In the genomic region with DNA sequence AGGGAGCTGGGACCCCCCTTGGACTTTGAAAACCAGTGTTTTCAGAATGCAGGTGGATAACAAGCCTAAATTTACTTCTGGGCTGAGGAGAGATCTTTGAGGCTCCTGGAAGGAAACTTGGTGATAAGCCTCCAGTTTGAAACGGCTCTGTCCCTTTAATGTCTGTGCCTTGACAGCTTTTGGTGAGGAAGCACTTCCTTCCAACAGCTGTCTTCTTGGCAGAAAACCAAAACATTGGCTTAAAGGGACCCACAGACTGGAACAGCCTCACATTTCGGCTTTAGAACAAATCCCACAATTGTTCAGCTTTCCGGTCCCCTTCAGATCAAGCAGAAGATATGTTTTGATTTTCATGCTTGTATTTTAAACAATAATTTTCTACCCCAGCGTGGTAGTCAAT, we compare ENCODE assay signal across 11 cellular contexts. TPM values are rescaled to one million over a fixed set of nuclear protein-coding genes. Genes with fewer than 3 reads are reported as not detected.
DNase-seq lines count a peak whose midpoint lies in the region; ATAC-seq, FAIRE-seq and TF ChIP-seq lines count a peak whose summit lies in the region.
"Had no signal": no experiment of that assay in that cellular context is flagged by ENCODE, and none has a peak within 500 bp of the region (broad histone marks: within the 10 kb centered on the region; RNA-seq: fewer than 3 reads in every experiment).

No MANE protein-coding gene starts in this region.

- H3K27me3 Mint-ChIP-seq in activated naive CD4-positive, alpha-beta T cell treated with anti-CD3 and anti-CD28 coated beads, Interleukin-2, amount 50 U/mL, for 24 hours: peaks cover 12% of the 10 kb centered on the region
- H3K27me3 Mint-ChIP-seq in astrocyte (ENCODE audit: low read depth, unreplicated experiment): peaks cover 6% of the 10 kb centered on the region

- no peak overlapping the region for H3K27ac Mint-ChIP-seq in activated naive CD4-positive, alpha-beta T cell treated with anti-CD3 and anti-CD28 coated beads, Interleukin-2, amount 50 U/mL, for 24 hours
- peak overlapping the region; percentile 13 for H3K27ac Mint-ChIP-seq in astrocyte (ENCODE audit: unreplicated experiment)
- H3K27ac Mint-ChIP-seq: dendritic cell treated with granulocyte-macrophage colony-stimulating factor and Interleukin-4, amounts not matched to agents 40 ng/mL and 50 ng/mL, for 4 days had no signal

- no peaks in the 10 kb centered on the region for H3K9me3 ChIP-seq in astrocyte (ENCODE audit: insufficient read depth, low read depth, low read length)
- H3K9me3 ChIP-seq in suprapubic skin: no peaks in the 10 kb centered on the region
- H3K9me3 ChIP-seq: prostate gland had no signal

- peaks cover 30% of the 10 kb centered on the region for H3K27me3 ChIP-seq in astrocyte (ENCODE audit: insufficient read depth, low read length)
- H3K27me3 ChIP-seq in kidney epithelial cell (ENCODE audit: control insufficient read depth, insufficient read depth, low read length): peaks cover 36% of the 10 kb centered on the region
- peaks cover 41% of the 10 kb centered on the region for H3K27me3 ChIP-seq in suprapubic skin

- no peak for FAIRE-seq in astrocyte (lab: Jason Lieb, UNC)

- no peak for DNase-seq in activated naive CD4-positive, alpha-beta T cell treated with Interleukin-2 at 50 U/mL for 16 hours
- no peak for DNase-seq in astrocyte (ENCODE audit: low read depth)
- DNase-seq in kidney epithelial cell (ENCODE audit: low read depth): no peak
- no peak for DNase-seq in suprapubic skin (ENCODE audit: low spot score in 2 of 2)
- no peak for DNase-seq in activated CD8-positive, alpha-beta memory T cell treated with anti-CD3 and anti-CD28 coated beads, Interleukin-2, amount 50 U/mL, for 48 hours

- no peaks in the 10 kb centered on the region for H3K9me3 Mint-ChIP-seq in activated naive CD4-positive, alpha-beta T cell treated with anti-CD3 and anti-CD28 coated beads, Interleukin-2, amount 50 U/mL, for 24 hours
- no peaks in the 10 kb centered on the region for H3K9me3 Mint-ChIP-seq in astrocyte (ENCODE audit: unreplicated experiment)
- H3K9me3 Mint-ChIP-seq: dendritic cell treated with granulocyte-macrophage colony-stimulating factor and Interleukin-4, amounts not matched to agents 40 ng/mL and 50 ng/mL, for 4 days had no signal

- TF ChIP-seq POLR2A in suprapubic skin (IDR thresholded peaks at IDR 0.05): no peak

- 43% methylated on average over 4 of the region's 4 CpGs for WGBS in suprapubic skin

- no peak overlapping the region for H3K9ac ChIP-seq in astrocyte (ENCODE audit: low read length)

- peak overlapping the region; percentile 74 for H3K4me3 Mint-ChIP-seq in activated naive CD4-positive, alpha-beta T cell treated with anti-CD3 and anti-CD28 coated beads, Interleukin-2, amount 50 U/mL, for 24 hours
- peak overlapping the region; percentile 75 for H3K4me3 Mint-ChIP-seq in astrocyte (ENCODE audit: unreplicated experiment)
- H3K4me3 Mint-ChIP-seq: dendritic cell treated with granulocyte-macrophage colony-stimulating factor and Interleukin-4, amounts not matched to agents 40 ng/mL and 50 ng/mL, for 4 days had no signal

- TF ChIP-seq CTCF in astrocyte (IDR thresholded peaks at IDR 0.05; ENCODE audit: insufficient read depth, low read depth, low read length) (no peak), kidney epithelial cell (IDR thresholded peaks at IDR 0.05; ENCODE audit: insufficient read depth, low read length, poor library complexity, severe bottlenecking) (no peak), suprapubic skin (IDR thresholded peaks at IDR 0.05) (no peak)

- H3K4me3 ChIP-seq in astrocyte (ENCODE audit: insufficient read depth, low read depth, low read length) (no peak overlapping the region), kidney epithelial cell (ENCODE audit: low read depth, low read length) (peak overlapping the region; percentile 5), suprapubic skin (peak overlapping the region; percentile 56)
- H3K4me3 ChIP-seq: prostate gland had no signal

- H3K36me3 Mint-ChIP-seq in activated naive CD4-positive, alpha-beta T cell treated with anti-CD3 and anti-CD28 coated beads, Interleukin-2, amount 50 U/mL, for 24 hours: no peaks in the 10 kb centered on the region
- no peaks in the 10 kb centered on the region for H3K36me3 Mint-ChIP-seq in astrocyte (ENCODE audit: low read depth, unreplicated experiment)

- H3K4me1 Mint-ChIP-seq in activated naive CD4-positive, alpha-beta T cell treated with anti-CD3 and anti-CD28 coated beads, Interleukin-2, amount 50 U/mL, for 24 hours: peaks cover 32% of the 10 kb centered on the region
- no peaks in the 10 kb centered on the region for H3K4me1 Mint-ChIP-seq in astrocyte (ENCODE audit: low read depth, unreplicated experiment)

- H4K20me1 ChIP-seq in astrocyte (ENCODE audit: insufficient read depth, low read length): no peaks in the 10 kb centered on the region

- H3K4me2 ChIP-seq in astrocyte (ENCODE audit: low read length): no peak overlapping the region

- no peaks in the 10 kb centered on the region for H3K79me2 ChIP-seq in astrocyte (ENCODE audit: insufficient read depth, low read length)

- no peak for ATAC-seq in GM18519 (IDR thresholded peaks at IDR 0.05; ENCODE audit: low FRiP score, unreplicated experiment)
- ATAC-seq in GM18867 (IDR thresholded peaks at IDR 0.05; ENCODE audit: unreplicated experiment): no peak

- H3K27ac ChIP-seq in astrocyte (ENCODE audit: low read depth, low read length): no peak overlapping the region
- H3K27ac ChIP-seq in suprapubic skin: no peak overlapping the region
- H3K27ac ChIP-seq: prostate gland had no signal

- no peak for TF ChIP-seq EP300 in suprapubic skin (IDR thresholded peaks at IDR 0.05)

- H2AFZ ChIP-seq in astrocyte (ENCODE audit: low read depth, low read length): no peak overlapping the region

- H3K36me3 ChIP-seq in astrocyte (ENCODE audit: insufficient read depth, low read length) (no peaks in the 10 kb centered on the region), kidney epithelial cell (ENCODE audit: control insufficient read depth, insufficient read depth, low read length) (no peaks in the 10 kb centered on the region), suprapubic skin (peaks cover 3% of the 10 kb centered on the region)
- H3K36me3 ChIP-seq: prostate gland had no signal

- H3K4me1 ChIP-seq in astrocyte (ENCODE audit: insufficient read depth, low read length) (no peaks in the 10 kb centered on the region), suprapubic skin (peaks cover 44% of the 10 kb centered on the region)

RNA-seq across cellular contexts. Expression of gene MYCN, which starts 3.6 kb away (rescaled TPM):
- 2.1 and 2.6 TPM in 2 replicates for total RNA-seq in astrocyte
- total RNA-seq in kidney epithelial cell: 0.54 and 2.3 TPM in 2 replicates
- total RNA-seq in suprapubic skin: 1 to 10 TPM in 2 of 4 donors, under 1 TPM in 2; 0.57 to 3.8 (median 1.6) TPM
- total RNA-seq: T-helper 1 cell treated with Interleukin-12 subunit alpha and Interleukin-12 subunit beta and Interleukin-4 antibody, amounts not matched to agents 30 ng/mL and 1 ng/mL, for 36 hours had no signal
